27 cellular contexts compared by ENCODE assay signal in the genomic region with DNA sequence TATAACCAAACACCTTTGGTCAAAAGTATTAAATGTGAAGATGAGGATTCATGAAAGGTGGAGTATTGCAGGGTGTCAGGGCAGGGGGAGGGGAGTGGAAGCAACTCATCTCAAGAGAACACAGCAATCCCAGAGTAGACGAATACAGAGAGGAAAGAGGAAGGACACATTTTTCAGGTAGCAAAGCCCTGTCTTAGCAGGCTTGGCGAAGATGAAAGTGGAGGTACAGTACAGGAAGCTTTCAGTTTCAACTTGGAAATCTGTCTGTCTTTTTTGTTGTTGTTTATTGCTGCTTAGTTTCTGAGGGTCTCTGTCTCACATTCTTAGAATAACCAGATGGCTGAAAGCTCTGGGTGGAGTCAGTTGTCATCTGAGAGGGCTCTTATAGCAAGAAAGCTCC.
"Had no signal": no experiment of that assay in that cellular context is flagged by ENCODE, and none has a peak within 500 bp of the region (broad histone marks: within the 10 kb centered on the region; RNA-seq: fewer than 3 reads in every experiment).

No MANE protein-coding gene starts in this region.

- H3K4me3 ChIP-seq: colonic mucosa, dorsolateral prefrontal cortex, esophagus squamous epithelium, gastrocnemius medialis, ovary, prostate gland, spleen, thoracic aorta, upper lobe of right lung had no signal

- H3K4me1 Mint-ChIP-seq: activated B cell treated with CpG ODN at 0.5 μM for 24 hours; activated CD4-positive, alpha-beta T cell treated with anti-CD3 and anti-CD28 coated beads for 36 hours had no signal

- H3K27ac Mint-ChIP-seq: activated B cell treated with CpG ODN at 0.5 μM for 24 hours; activated CD4-positive, alpha-beta T cell treated with anti-CD3 and anti-CD28 coated beads for 36 hours; activated naive CD4-positive, alpha-beta T cell treated with anti-CD3 and anti-CD28 coated beads for 36 hours; effector memory CD8-positive, alpha-beta T cell; natural killer cell treated with Interleukin-12 subunit alpha and Interleukin-12 subunit beta and Interleukin-15 and Interleukin-18, amount 100 ng/mL, for 72 hours had no signal

- H3K4me3 Mint-ChIP-seq: activated B cell treated with CpG ODN at 0.5 μM for 24 hours; activated CD4-positive, alpha-beta T cell treated with anti-CD3 and anti-CD28 coated beads for 36 hours; activated naive CD4-positive, alpha-beta T cell treated with anti-CD3 and anti-CD28 coated beads for 36 hours; activated T-cell treated with anti-CD3 and anti-CD28 coated beads, Interleukin-2, amount 50 U/mL, for 4 hours; effector memory CD8-positive, alpha-beta T cell; natural killer cell treated with Interleukin-12 subunit alpha and Interleukin-12 subunit beta and Interleukin-15 and Interleukin-18, amount 100 ng/mL, for 72 hours had no signal

- H3K9me3 ChIP-seq: colonic mucosa, esophagus squamous epithelium, gastrocnemius medialis, neutrophil, ovary, prostate gland, thoracic aorta, upper lobe of right lung had no signal

- H3K27me3 Mint-ChIP-seq: activated B cell treated with CpG ODN at 0.5 μM for 24 hours; activated CD4-positive, alpha-beta T cell treated with anti-CD3 and anti-CD28 coated beads for 36 hours; effector memory CD8-positive, alpha-beta T cell; natural killer cell treated with Interleukin-12 subunit alpha and Interleukin-12 subunit beta and Interleukin-15 and Interleukin-18, amount 100 ng/mL, for 72 hours had no signal

- H3K36me3 Mint-ChIP-seq: natural killer cell treated with Interleukin-12 subunit alpha and Interleukin-12 subunit beta and Interleukin-15 and Interleukin-18, amount 100 ng/mL, for 72 hours had no signal

- H3K4me1 ChIP-seq: colonic mucosa, esophagus squamous epithelium, gastrocnemius medialis, prostate gland, spleen, upper lobe of right lung had no signal

- H3K9me3 Mint-ChIP-seq: activated T-cell treated with anti-CD3 and anti-CD28 coated beads, Interleukin-2, amount 50 U/mL, for 4 hours; effector memory CD8-positive, alpha-beta T cell had no signal

- FAIRE-seq: bronchial epithelial cell had no signal

- ATAC-seq: activated CD4-positive, alpha-beta T cell treated with anti-CD3 and anti-CD28 coated beads for 36 hours; activated T-cell treated with anti-CD3 and anti-CD28 coated beads, Interleukin-2, amount 50 U/mL, for 4 hours; effector memory CD8-positive, alpha-beta T cell; gastrocnemius medialis; left ventricle myocardium superior; natural killer cell treated with Interleukin-12 subunit alpha and Interleukin-12 subunit beta and Interleukin-15 and Interleukin-18, amount 100 ng/mL, for 72 hours; upper lobe of right lung had no signal

- DNase-seq: activated B cell treated with CpG ODN at 0.5 μM for 24 hours; activated CD4-positive, alpha-beta T cell treated with anti-CD3 and anti-CD28 coated beads for 36 hours; activated CD4-positive, alpha-beta T cell treated with anti-CD3 and anti-CD28 coated beads, Interleukin-2, amount 50 U/mL, for 4 hours; activated CD8-positive, alpha-beta memory T cell treated with anti-CD3 and anti-CD28 coated beads for 24 hours; activated CD8-positive, alpha-beta memory T cell treated with anti-CD3 and anti-CD28 coated beads, Interleukin-2, amount 50 U/mL, for 4 hours; activated naive CD4-positive, alpha-beta T cell treated with anti-CD3 and anti-CD28 coated beads for 36 hours; activated T-cell treated with anti-CD3 and anti-CD28 coated beads, Interleukin-2, amount 50 U/mL, for 4 hours; amygdala; colonic mucosa; dorsolateral prefrontal cortex; effector memory CD8-positive, alpha-beta T cell; esophagus squamous epithelium; gastrocnemius medialis; hippocampal formation; left ventricle myocardium superior; mammary epithelial cell; midbrain; ovary; spleen; stimulated activated CD4-positive, alpha-beta T cell treated with anti-CD3 and anti-CD28 coated beads, Interleukin-4, amount 100 ng/mL, for 24 hours; stimulated activated naive CD4-positive, alpha-beta T cell treated with Interleukin-2 at 50 U/mL for 16 hours; upper lobe of right lung had no signal

- H3K27me3 ChIP-seq: colonic mucosa, dorsolateral prefrontal cortex, esophagus squamous epithelium, gastrocnemius medialis, neutrophil, ovary, spleen, upper lobe of right lung had no signal

- H3K27ac ChIP-seq: colonic mucosa, dorsolateral prefrontal cortex, esophagus squamous epithelium, gastrocnemius medialis, neutrophil, ovary, prostate gland, spleen, thoracic aorta, upper lobe of right lung had no signal

- H3K36me3 ChIP-seq: colonic mucosa, esophagus squamous epithelium, gastrocnemius medialis, neutrophil, ovary, prostate gland, spleen, thoracic aorta, upper lobe of right lung had no signal
